ENCODE assay signal across 25 cellular contexts in genomic region chr2:215860076-215860475, GRCh38.
"Had no signal": no experiment of that assay in that cellular context is flagged by ENCODE, and none has a peak within 500 bp of the region (broad histone marks: within the 10 kb centered on the region; RNA-seq: fewer than 3 reads in every experiment).

No MANE protein-coding gene starts in this region.

- H2AFZ ChIP-seq: parathyroid adenoma had no signal

- H3K9me3 Mint-ChIP-seq: effector memory CD8-positive, alpha-beta T cell; natural killer cell treated with Interleukin-12 subunit alpha and Interleukin-12 subunit beta and Interleukin-15 and Interleukin-18, amount 100 ng/mL, for 72 hours; stimulated activated memory B cell treated with anti-CD40 and anti-IgM and Interleukin-4, amounts not matched to agents 10 μg/mL and 1 μg/mL and 100 μg/mL, for 72 hours had no signal

- H3K27ac Mint-ChIP-seq: effector memory CD8-positive, alpha-beta T cell; naive B cell; natural killer cell treated with Interleukin-12 subunit alpha and Interleukin-12 subunit beta and Interleukin-15 and Interleukin-18, amount 100 ng/mL, for 72 hours; progenitor cell of endocrine pancreas; stimulated activated memory B cell treated with anti-CD40 and anti-IgM and Interleukin-4, amounts not matched to agents 10 μg/mL and 1 μg/mL and 100 μg/mL, for 72 hours had no signal

- H3K27ac ChIP-seq: lower lobe of right lung, parathyroid adenoma, right lobe of liver, thoracic aorta, tibial nerve, upper lobe of right lung, uterus had no signal

- FAIRE-seq: endometrium, frontal cortex, keratinocyte had no signal

- H3K4me2 ChIP-seq: smooth muscle cell had no signal

- H3K27me3 Mint-ChIP-seq: progenitor cell of endocrine pancreas had no signal

- H3K4me1 ChIP-seq: lower lobe of right lung, parathyroid adenoma, right lobe of liver, tibial nerve, upper lobe of right lung, uterus had no signal

- H3K9me3 ChIP-seq: lower lobe of right lung, right lobe of liver, thoracic aorta, tibial nerve, upper lobe of right lung, uterus had no signal

- H3K4me3 ChIP-seq: lower lobe of right lung, right lobe of liver, smooth muscle cell, thoracic aorta, tibial nerve, upper lobe of right lung, uterus had no signal

- H3K4me1 Mint-ChIP-seq: naive B cell; neural crest cell; stimulated activated memory B cell treated with anti-CD40 and anti-IgM and Interleukin-4, amounts not matched to agents 10 μg/mL and 1 μg/mL and 100 μg/mL, for 72 hours had no signal

- H3K27me3 ChIP-seq: right lobe of liver, tibial nerve, upper lobe of right lung, uterus had no signal

- H3K4me3 Mint-ChIP-seq: effector memory CD8-positive, alpha-beta T cell; naive B cell; natural killer cell treated with Interleukin-12 subunit alpha and Interleukin-12 subunit beta and Interleukin-15 and Interleukin-18, amount 100 ng/mL, for 72 hours; neural crest cell; stimulated activated memory B cell treated with anti-CD40 and anti-IgM and Interleukin-4, amounts not matched to agents 10 μg/mL and 1 μg/mL and 100 μg/mL, for 72 hours had no signal

- H3K36me3 Mint-ChIP-seq: naive B cell; natural killer cell treated with Interleukin-12 subunit alpha and Interleukin-12 subunit beta and Interleukin-15 and Interleukin-18, amount 100 ng/mL, for 72 hours; stimulated activated memory B cell treated with anti-CD40 and anti-IgM and Interleukin-4, amounts not matched to agents 10 μg/mL and 1 μg/mL and 100 μg/mL, for 72 hours had no signal

- DNase-seq: cortex of kidney; effector memory CD8-positive, alpha-beta T cell; head of caudate nucleus; left ventricle myocardium superior; lower lobe of right lung; naive B cell; right lobe of liver; stimulated activated CD4-positive, alpha-beta T cell treated with anti-CD3 and anti-CD28 coated beads, Interleukin-12 subunit alpha, Interleukin-12 subunit beta, amount 100 ng/mL, for 4 hours; stimulated activated CD4-positive, alpha-beta T cell treated with anti-CD3 and anti-CD28 coated beads, Interleukin-1b, Interleukin-23, amount 100 ng/mL, for 48 hours; stimulated activated CD4-positive, alpha-beta T cell treated with anti-CD3 and anti-CD28 coated beads, Interleukin-4, amount 100 ng/mL, for 4 hours; stimulated activated naive CD8-positive, alpha-beta T cell treated with anti-CD3 and anti-CD28 coated beads, Interleukin-15, Interleukin-2, amounts not matched to agents 100 U/mL and 50 U/mL, for 24 hours; substantia nigra; upper lobe of right lung; uterus had no signal

- H3K9ac ChIP-seq: parathyroid adenoma had no signal

- H3K36me3 ChIP-seq: lower lobe of right lung, right lobe of liver, thoracic aorta, tibial nerve, upper lobe of right lung, uterus had no signal

- H3K79me2 ChIP-seq: parathyroid adenoma had no signal
